ENCODE assay signal across 1 cellular context in the genomic region with DNA sequence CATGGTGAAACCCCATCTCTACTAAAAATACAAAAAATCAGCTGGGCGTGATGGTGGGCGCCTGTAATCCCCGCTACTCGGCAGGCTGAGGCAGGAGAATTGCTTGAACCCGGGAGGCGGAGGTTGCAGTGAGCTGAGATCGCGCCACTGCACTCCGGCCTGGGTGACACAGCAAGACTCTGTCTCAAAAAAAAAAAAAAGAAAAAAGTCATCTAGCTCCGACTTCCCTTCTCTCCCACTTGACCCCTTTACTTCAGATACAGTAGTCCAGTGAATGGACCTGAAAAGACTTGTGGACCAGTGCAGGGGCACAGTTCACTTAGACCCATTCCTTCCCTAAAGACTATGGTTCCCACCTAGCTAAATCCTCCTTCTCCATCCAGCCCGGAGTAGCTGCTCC. TPM values are rescaled to one million over a fixed set of nuclear protein-coding genes. Genes with fewer than 3 reads are reported as not detected.
"Had no signal": no experiment of that assay in that cellular context is flagged by ENCODE, and none has a peak within 500 bp of the region (broad histone marks: within the 10 kb centered on the region; RNA-seq: fewer than 3 reads in every experiment).

No MANE protein-coding gene starts in this region.

RNA-seq across cellular contexts. Expression of gene STON2, which starts 29.6 kb away (rescaled TPM):
- total RNA-seq: naive thymus-derived CD8-positive, alpha-beta T cell had no signal
- polyA plus RNA-seq: naive thymus-derived CD8-positive, alpha-beta T cell had no signal
